8 cellular contexts compared by ENCODE assay signal in the genomic region with DNA sequence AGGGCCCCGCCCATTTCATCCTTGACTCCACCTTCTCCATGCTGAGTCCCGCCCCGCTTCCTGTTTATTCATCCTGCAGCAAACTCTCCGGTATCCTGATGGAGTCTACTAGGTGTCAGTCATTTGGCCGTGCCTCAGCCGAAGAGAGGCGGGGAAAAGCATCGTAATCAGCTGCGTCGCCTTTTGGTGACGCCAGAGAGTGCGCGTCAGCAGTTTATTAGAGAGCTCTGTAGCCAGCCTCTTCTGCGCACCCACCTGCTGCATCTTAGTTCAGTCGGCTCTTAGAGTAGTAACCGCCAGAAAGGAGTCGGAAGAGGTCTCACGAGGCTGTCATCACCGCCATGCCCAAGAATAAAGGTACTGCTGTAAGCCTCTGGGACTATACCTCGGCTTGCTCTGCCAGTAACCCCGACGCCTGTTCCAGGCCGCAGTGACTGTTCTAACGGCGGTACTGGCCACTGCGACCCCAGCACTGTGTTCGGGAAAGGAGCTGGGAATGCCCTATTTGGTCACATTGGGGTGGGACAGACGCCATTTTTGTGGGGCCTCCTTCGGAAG. TPM values are rescaled to one million over a fixed set of nuclear protein-coding genes. Genes with fewer than 3 reads are reported as not detected.
A peak's percentile ranks its signal among the peaks of the same experiment; 100 is the strongest.
DNase-seq lines count a peak whose midpoint lies in the region; ATAC-seq lines count a peak whose summit lies in the region.

A gene with protein sequence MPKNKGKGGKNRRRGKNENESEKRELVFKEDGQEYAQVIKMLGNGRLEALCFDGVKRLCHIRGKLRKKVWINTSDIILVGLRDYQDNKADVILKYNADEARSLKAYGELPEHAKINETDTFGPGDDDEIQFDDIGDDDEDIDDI (plus strand): TSS at position 246 of the 558 bp plus-strand sequence. CDS start 96 bp downstream, at position 342.

- peak; percentile 92 for DNase-seq in Jurkat, Clone E6-1 (ENCODE audit: low read depth, low spot score)
- DNase-seq in activated CD4-positive, alpha-beta T cell treated with anti-CD3 and anti-CD28 coated beads, Interleukin-2, amount 50 U/mL, for 4 hours, result peak; percentile 83 to 85
- DNase-seq in glomerular visceral epithelial cell (ENCODE audit: extremely low spot score), result peak; percentile 90
- DNase-seq in stimulated activated CD4-positive, alpha-beta T cell treated with anti-CD3 and anti-CD28 coated beads, Interleukin-15, amount 100 ng/mL, for 1 hour (ENCODE audit: low read depth in 1 of 2, low spot score in 1 of 2), result peak; percentile 58 to 75
- no peak for DNase-seq in Karpas-422

- no peak within 1 kb of the TSS for H3K4me2 ChIP-seq in Karpas-422 (ENCODE audit: low read depth, low read length, poor library complexity, severe bottlenecking)

- no peaks in the 10 kb centered on the region for H3K4me1 ChIP-seq in Karpas-422 (ENCODE audit: low read length)

- H3K9me3 ChIP-seq in Karpas-422 (ENCODE audit: low read length), result no peaks in the 10 kb centered on the region

- no peak within 1 kb of the TSS for H2AFZ ChIP-seq in Karpas-422 (ENCODE audit: low read length)

- no peak within 1 kb of the TSS for H3K27ac ChIP-seq in Karpas-422 (ENCODE audit: low read length)

- no peak within 1 kb of the TSS for H3K9ac ChIP-seq in Karpas-422 (ENCODE audit: low read length)

- H3K79me2 ChIP-seq in Karpas-422 (ENCODE audit: low read length), result no peaks in the 10 kb centered on the region

- no peaks in the 10 kb centered on the region for H3K9me2 ChIP-seq in Karpas-422 (replicated peaks; ENCODE audit: insufficient read depth, low read length)

- H4K20me1 ChIP-seq in Karpas-422 (ENCODE audit: insufficient read depth, low read depth, low read length), result no peaks in the 10 kb centered on the region

- peak; percentile 94 for ATAC-seq in GM18868 (IDR thresholded peaks at IDR 0.05; ENCODE audit: unreplicated experiment)
- ATAC-seq in HG03354 (IDR thresholded peaks at IDR 0.05; ENCODE audit: poor library complexity, severe bottlenecking, unreplicated experiment), result no peak
- ATAC-seq in GM21360 (IDR thresholded peaks at IDR 0.05; ENCODE audit: unreplicated experiment), result no peak

- no peaks in the 10 kb centered on the region for H3K36me3 ChIP-seq in Karpas-422 (ENCODE audit: insufficient read depth, low read length)

- peak within 1 kb of the TSS; percentile 63 for H3K4me3 ChIP-seq in Jurkat, Clone E6-1 (ENCODE audit: low read length)
- no peak within 1 kb of the TSS for H3K4me3 ChIP-seq in Karpas-422 (ENCODE audit: low read length)

- no peaks in the 10 kb centered on the region for H3K27me3 ChIP-seq in Karpas-422 (ENCODE audit: low read length)

RNA-seq across cellular contexts. Expression of the gene that starts here (rescaled TPM):
- not detected for polyA plus RNA-seq in Jurkat, Clone E6-1 (2012; ENCODE audit: insufficient read depth, insufficient read length)
- not detected in 2 replicates for total RNA-seq in Karpas-422 (2014; rRNA removed; shearing (Covaris generic); ENCODE audit: low replicate concordance)
